Comparison of ENCODE assay signal across 1 cellular context in the genomic region with DNA sequence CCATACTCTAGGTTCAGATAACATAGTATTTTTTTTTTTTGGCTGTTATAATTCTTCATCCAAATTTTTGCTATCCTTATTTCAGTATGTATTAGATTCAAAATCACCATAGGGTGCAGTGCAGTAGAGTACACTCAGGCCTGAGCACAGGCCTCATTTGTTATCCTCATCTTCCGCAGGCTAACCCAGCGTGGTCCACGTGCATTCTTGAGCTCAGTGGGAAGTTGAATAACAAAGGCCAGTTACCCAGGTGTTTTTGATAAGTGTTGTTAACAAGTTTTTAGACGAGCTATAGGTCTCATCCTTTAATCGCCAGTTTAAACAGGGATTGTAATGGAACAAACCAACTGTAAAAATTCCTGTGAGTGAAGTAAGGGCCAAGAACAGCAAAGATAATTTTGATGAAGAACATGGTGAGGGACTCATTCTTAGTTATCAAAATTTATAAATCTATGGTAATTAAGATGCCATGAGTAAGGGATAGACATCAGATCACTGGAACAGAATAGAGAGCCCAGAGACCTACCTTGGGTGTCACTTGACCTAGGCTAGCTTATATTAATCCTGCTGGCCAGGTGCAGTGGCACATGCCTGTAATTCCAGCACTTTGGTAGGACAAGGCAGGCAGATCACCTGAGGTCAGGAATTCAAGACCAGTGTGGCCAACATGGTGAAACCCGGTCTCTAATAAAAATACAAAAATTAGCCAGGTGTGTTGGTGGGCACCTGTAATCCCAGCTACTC.
TF ChIP-seq lines count a peak whose summit lies in the region.

No MANE protein-coding gene starts in this region.

TF ChIP-seq in WTC11, 78 proteins besides CTCF, POLR2A, EP300 and RAD21 (continued from another document):
- TF ChIP-seq NR1H2 (CRISPR knock-in tag; IDR thresholded peaks at IDR 0.05) (no peak), TEAD1 (CRISPR knock-in tag; IDR thresholded peaks at IDR 0.05) (no peak), CREB1 (CRISPR knock-in tag; IDR thresholded peaks at IDR 0.05) (no peak), NR2C2 (CRISPR knock-in tag; IDR thresholded peaks at IDR 0.05) (no peak), ATF1 (CRISPR knock-in tag; IDR thresholded peaks at IDR 0.05) (no peak)
- TF ChIP-seq, protein P1, sequence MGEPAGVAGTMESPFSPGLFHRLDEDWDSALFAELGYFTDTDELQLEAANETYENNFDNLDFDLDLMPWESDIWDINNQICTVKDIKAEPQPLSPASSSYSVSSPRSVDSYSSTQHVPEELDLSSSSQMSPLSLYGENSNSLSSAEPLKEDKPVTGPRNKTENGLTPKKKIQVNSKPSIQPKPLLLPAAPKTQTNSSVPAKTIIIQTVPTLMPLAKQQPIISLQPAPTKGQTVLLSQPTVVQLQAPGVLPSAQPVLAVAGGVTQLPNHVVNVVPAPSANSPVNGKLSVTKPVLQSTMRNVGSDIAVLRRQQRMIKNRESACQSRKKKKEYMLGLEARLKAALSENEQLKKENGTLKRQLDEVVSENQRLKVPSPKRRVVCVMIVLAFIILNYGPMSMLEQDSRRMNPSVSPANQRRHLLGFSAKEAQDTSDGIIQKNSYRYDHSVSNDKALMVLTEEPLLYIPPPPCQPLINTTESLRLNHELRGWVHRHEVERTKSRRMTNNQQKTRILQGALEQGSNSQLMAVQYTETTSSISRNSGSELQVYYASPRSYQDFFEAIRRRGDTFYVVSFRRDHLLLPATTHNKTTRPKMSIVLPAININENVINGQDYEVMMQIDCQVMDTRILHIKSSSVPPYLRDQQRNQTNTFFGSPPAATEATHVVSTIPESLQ (CRISPR knock-in tag; IDR thresholded peaks at IDR 0.05), result no peak
- TF ChIP-seq, protein P2, sequence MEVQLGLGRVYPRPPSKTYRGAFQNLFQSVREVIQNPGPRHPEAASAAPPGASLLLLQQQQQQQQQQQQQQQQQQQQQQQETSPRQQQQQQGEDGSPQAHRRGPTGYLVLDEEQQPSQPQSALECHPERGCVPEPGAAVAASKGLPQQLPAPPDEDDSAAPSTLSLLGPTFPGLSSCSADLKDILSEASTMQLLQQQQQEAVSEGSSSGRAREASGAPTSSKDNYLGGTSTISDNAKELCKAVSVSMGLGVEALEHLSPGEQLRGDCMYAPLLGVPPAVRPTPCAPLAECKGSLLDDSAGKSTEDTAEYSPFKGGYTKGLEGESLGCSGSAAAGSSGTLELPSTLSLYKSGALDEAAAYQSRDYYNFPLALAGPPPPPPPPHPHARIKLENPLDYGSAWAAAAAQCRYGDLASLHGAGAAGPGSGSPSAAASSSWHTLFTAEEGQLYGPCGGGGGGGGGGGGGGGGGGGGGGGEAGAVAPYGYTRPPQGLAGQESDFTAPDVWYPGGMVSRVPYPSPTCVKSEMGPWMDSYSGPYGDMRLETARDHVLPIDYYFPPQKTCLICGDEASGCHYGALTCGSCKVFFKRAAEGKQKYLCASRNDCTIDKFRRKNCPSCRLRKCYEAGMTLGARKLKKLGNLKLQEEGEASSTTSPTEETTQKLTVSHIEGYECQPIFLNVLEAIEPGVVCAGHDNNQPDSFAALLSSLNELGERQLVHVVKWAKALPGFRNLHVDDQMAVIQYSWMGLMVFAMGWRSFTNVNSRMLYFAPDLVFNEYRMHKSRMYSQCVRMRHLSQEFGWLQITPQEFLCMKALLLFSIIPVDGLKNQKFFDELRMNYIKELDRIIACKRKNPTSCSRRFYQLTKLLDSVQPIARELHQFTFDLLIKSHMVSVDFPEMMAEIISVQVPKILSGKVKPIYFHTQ (CRISPR knock-in tag; IDR thresholded peaks at IDR 0.05), result no peak
